Comparison of ENCODE assay signal across 21 cellular contexts in the genomic region with DNA sequence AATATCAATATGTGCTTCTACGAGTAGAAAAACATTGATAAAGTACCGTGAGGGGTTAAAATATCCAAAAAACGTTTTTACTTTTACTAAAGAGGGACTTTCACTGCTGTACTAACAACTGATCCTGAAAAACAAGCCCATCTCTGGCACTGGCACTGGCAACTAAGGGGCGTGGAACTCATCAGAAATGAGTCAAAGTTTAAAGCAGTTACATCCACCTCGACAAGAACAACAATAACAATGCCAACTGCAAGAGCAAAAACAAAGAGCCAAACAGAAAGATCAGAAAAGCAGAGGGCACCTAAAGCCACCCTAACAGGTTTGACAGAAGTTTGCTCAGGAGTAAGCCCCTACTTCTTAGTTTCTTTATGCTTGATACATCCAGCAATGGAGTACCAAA. TPM values are rescaled to one million over a fixed set of nuclear protein-coding genes. Genes with fewer than 3 reads are reported as not detected.
DNase-seq lines count a peak whose midpoint lies in the region; ATAC-seq, FAIRE-seq and TF ChIP-seq lines count a peak whose summit lies in the region.
"Had no signal": no experiment of that assay in that cellular context is flagged by ENCODE, and none has a peak within 500 bp of the region (broad histone marks: within the 10 kb centered on the region; RNA-seq: fewer than 3 reads in every experiment).

No MANE protein-coding gene starts in this region.

- ATAC-seq in Right ventricle myocardium inferior (no peak), left lung (peak; percentile 29), SK-N-SH treated with all-trans-retinoic acid at 6 μM for 48 hours (no peak), GM21723 (IDR thresholded peaks at IDR 0.05; ENCODE audit: unreplicated experiment) (no peak)
- ATAC-seq: GM12878, sciatic nerve had no signal

- H3K27ac ChIP-seq in left ventricle myocardium inferior (replicated peaks) (peak overlapping the region; percentile 32), left lung (peak overlapping the region in 1 of 2 donors; percentile 53), coronary artery (no peak overlapping the region)
- H3K27ac ChIP-seq: Peyer's patch, thoracic aorta had no signal

- H3K4me3 ChIP-seq in left ventricle myocardium inferior = no peak overlapping the region
- H3K4me3 ChIP-seq in cardiac fibroblast (replicated peaks in 1 of 2; ENCODE audit: low read depth in 2 of 2, low read length in 2 of 2) = no peak overlapping the region
- H3K4me3 ChIP-seq in left lung = no peak overlapping the region
- H3K4me3 ChIP-seq in coronary artery = no peak overlapping the region
- H3K4me3 ChIP-seq: GM12878, Peyer's patch, thoracic aorta had no signal

- H3K9me3 ChIP-seq in left ventricle myocardium inferior (replicated peaks) (no peaks in the 10 kb centered on the region), left lung (no peaks in the 10 kb centered on the region)
- H3K9me3 ChIP-seq: Peyer's patch, thoracic aorta had no signal

- no peak for TF ChIP-seq CTCF in left ventricle myocardium inferior (IDR thresholded peaks at IDR 0.05; ENCODE audit: borderline replicate concordance)
- TF ChIP-seq CTCF in cardiac fibroblast (IDR thresholded peaks at IDR 0.05; ENCODE audit: low read depth, low read length) = no peak
- no peak for TF ChIP-seq CTCF in left lung (IDR thresholded peaks at IDR 0.05)
- no peak for TF ChIP-seq CTCF in coronary artery (IDR thresholded peaks at IDR 0.05)

- no peaks in the 10 kb centered on the region for H3K27me3 ChIP-seq in left ventricle myocardium inferior (ENCODE audit: low read depth)
- H3K27me3 ChIP-seq in left lung = no peaks in the 10 kb centered on the region
- H3K27me3 ChIP-seq: Peyer's patch had no signal

- FAIRE-seq in HTR-8/SVneo (lab: Jason Lieb, UNC) = no peak
- FAIRE-seq: GM12878, H1 had no signal

- DNase-seq in left ventricle myocardium inferior (no peak), Right ventricle myocardium inferior (ENCODE audit: missing footprints) (no peak), cardiac fibroblast (ENCODE audit: low read depth in 2 of 2) (peak; percentile 26 to 48), left lung (no peak), coronary artery (ENCODE audit: low spot score) (no peak), HTR-8/SVneo (ENCODE audit: insufficient read length, low spot score) (no peak)
- DNase-seq: activated naive CD4-positive, alpha-beta T cell treated with Interleukin-2 at 50 U/mL for 16 hours; CD8-positive, alpha-beta memory T cell; effector CD8-positive, alpha-beta T cell; MV-4-11; NCI-H2081; NCI-H526 treated with DMSO at 0.1 percent for 48 hours; Peyer's patch; T-helper 1 cell had no signal

- H3K36me3 ChIP-seq in left ventricle myocardium inferior = peaks cover 35% of the 10 kb centered on the region
- peaks cover 0 to 40% of the 10 kb centered on the region in 2 donors for H3K36me3 ChIP-seq in left lung

- peaks cover 75% of the 10 kb centered on the region for H3K4me1 ChIP-seq in left ventricle myocardium inferior
- H3K4me1 ChIP-seq in left lung = peaks cover 0 to 40% of the 10 kb centered on the region in 2 donors
- H3K4me1 ChIP-seq: Peyer's patch had no signal

- intact Hi-C loops in left ventricle myocardium inferior (cut with micrococcal nuclease) (no loop called here), Right ventricle myocardium inferior (cut with DNase I) (no loop called here), left lung (cut with DNase I) (no loop called here)

TF ChIP-seq in SK-N-SH treated with all-trans-retinoic acid at 6 μM for 48 hours, 23 proteins besides CTCF, POLR2A, EP300 and RAD21:
- TF ChIP-seq RARB (CRISPR knock-in tag; IDR thresholded peaks at IDR 0.05) (no peak), ZNF70 (CRISPR knock-in tag; IDR thresholded peaks at IDR 0.05) (no peak), GLIS3 (CRISPR knock-in tag; IDR thresholded peaks at IDR 0.05) (no peak), ZNF565 (CRISPR knock-in tag; conservative IDR thresholded peaks at IDR 0.05; ENCODE audit: low read depth) (no peak), ZNF8 (CRISPR knock-in tag; IDR thresholded peaks at IDR 0.05) (no peak), ZC3H10 (CRISPR knock-in tag; IDR thresholded peaks at IDR 0.05) (no peak), ARNTL (CRISPR knock-in tag; IDR thresholded peaks at IDR 0.05; ENCODE audit: borderline replicate concordance, low read depth) (no peak), ZFP30 (CRISPR knock-in tag; IDR thresholded peaks at IDR 0.05) (no peak), ISL1 (CRISPR knock-in tag; IDR thresholded peaks at IDR 0.05) (no peak)
- TF ChIP-seq, protein P1, sequence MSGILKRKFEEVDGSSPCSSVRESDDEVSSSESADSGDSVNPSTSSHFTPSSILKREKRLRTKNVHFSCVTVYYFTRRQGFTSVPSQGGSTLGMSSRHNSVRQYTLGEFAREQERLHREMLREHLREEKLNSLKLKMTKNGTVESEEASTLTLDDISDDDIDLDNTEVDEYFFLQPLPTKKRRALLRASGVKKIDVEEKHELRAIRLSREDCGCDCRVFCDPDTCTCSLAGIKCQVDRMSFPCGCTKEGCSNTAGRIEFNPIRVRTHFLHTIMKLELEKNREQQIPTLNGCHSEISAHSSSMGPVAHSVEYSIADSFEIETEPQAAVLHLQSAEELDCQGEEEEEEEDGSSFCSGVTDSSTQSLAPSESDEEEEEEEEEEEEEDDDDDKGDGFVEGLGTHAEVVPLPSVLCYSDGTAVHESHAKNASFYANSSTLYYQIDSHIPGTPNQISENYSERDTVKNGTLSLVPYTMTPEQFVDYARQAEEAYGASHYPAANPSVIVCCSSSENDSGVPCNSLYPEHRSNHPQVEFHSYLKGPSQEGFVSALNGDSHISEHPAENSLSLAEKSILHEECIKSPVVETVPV (CRISPR knock-in tag; IDR thresholded peaks at IDR 0.05) = no peak
- TF ChIP-seq, protein P2, sequence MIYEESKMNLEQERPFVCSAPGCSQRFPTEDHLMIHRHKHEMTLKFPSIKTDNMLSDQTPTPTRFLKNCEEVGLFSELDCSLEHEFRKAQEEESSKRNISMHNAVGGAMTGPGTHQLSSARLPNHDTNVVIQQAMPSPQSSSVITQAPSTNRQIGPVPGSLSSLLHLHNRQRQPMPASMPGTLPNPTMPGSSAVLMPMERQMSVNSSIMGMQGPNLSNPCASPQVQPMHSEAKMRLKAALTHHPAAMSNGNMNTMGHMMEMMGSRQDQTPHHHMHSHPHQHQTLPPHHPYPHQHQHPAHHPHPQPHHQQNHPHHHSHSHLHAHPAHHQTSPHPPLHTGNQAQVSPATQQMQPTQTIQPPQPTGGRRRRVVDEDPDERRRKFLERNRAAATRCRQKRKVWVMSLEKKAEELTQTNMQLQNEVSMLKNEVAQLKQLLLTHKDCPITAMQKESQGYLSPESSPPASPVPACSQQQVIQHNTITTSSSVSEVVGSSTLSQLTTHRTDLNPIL (CRISPR knock-in tag; IDR thresholded peaks at IDR 0.05; ENCODE audit: low read depth) = no peak

RNA-seq across cellular contexts. Expression of gene MBTPS1, which starts 13.1 kb away (rescaled TPM):
- total RNA-seq in left ventricle myocardium inferior (72.5 TPM), Right ventricle myocardium inferior (70.2 TPM), left lung (100 to 1,000 TPM in 1 of 2 donors, 10 to 100 TPM in 1; 86.4 to 102 TPM)

RNA-seq across cellular contexts. Expression of gene HSDL1, which starts 41.3 kb away (rescaled TPM):
- total RNA-seq in left ventricle myocardium inferior (23.8 TPM), Right ventricle myocardium inferior (24.1 TPM), left lung (10 to 100 TPM; 26.0 to 27.8 TPM)

RNA-seq across cellular contexts. Expression of gene DNAAF1, which starts 41.4 kb away (rescaled TPM):
- total RNA-seq in left ventricle myocardium inferior = 0.14 TPM
- not detected for total RNA-seq in Right ventricle myocardium inferior
- 10 to 100 TPM in 1 of 2 donors, under 1 TPM in 1; 0.85 to 10.3 TPM for total RNA-seq in left lung
- total RNA-seq: A673, GM12878, Peyer's patch, thoracic aorta had no signal

Comparison
In these comparisons a context has a peak if more than half of its experiments do, and no peak if none do; other contexts are left out.
1. DNase-seq: peak in cardiac fibroblast (2 of 2); none in left ventricle myocardium inferior (single experiment), Right ventricle myocardium inferior (single experiment), left lung (0 of 2), coronary artery (single experiment) and HTR-8/SVneo (single experiment).